In genomic region chr9:127231666-127232065, GRCh38 we compare ENCODE assay signal across 8 cellular contexts.
"Had no signal": no experiment of that assay in that cellular context is flagged by ENCODE, and none has a peak within 500 bp of the region (broad histone marks: within the 10 kb centered on the region; RNA-seq: fewer than 3 reads in every experiment).

No MANE protein-coding gene starts in this region.

- H3K4me3 Mint-ChIP-seq: GM23338, HFFc6 had no signal

- ATAC-seq: GM23338, HCT116, K562 had no signal

- DNase-seq: H7, HFFc6, IMR-90, KG1 had no signal

- H3K9me3 Mint-ChIP-seq: GM23338, HFFc6 had no signal

- H3K4me3 ChIP-seq: GM23338, HAP-1, K562 had no signal

- H3K27ac Mint-ChIP-seq: GM23338, HFFc6 had no signal
